In genomic region chrY:15059478-15059877, GRCh38 we compare ENCODE assay signal across 17 cellular contexts.
DNase-seq lines count a peak whose midpoint lies in the region; ATAC-seq lines count a peak whose summit lies in the region.
"Had no signal": no experiment of that assay in that cellular context is flagged by ENCODE, and none has a peak within 500 bp of the region (broad histone marks: within the 10 kb centered on the region; RNA-seq: fewer than 3 reads in every experiment).

No MANE protein-coding gene starts in this region.

- H2AFZ ChIP-seq in mesenchymal stem cell (ENCODE audit: low read depth, low read length): no peak overlapping the region

- H2BK15ac ChIP-seq in mesenchymal stem cell (ENCODE audit: low read depth, poor library complexity, severe bottlenecking): no peak overlapping the region

- H3K4me3 ChIP-seq in mesenchymal stem cell (ENCODE audit: insufficient read depth in 1 of 2, low read depth in 1 of 2, low read length in 2 of 2): no peak overlapping the region
- H3K4me3 ChIP-seq: HAP-1 had no signal

- H3K9me3 ChIP-seq in mesenchymal stem cell (ENCODE audit: control insufficient read depth, low read length): no peaks in the 10 kb centered on the region
- H3K9me3 ChIP-seq: Caco-2, HAP-1 had no signal

- H2BK12ac ChIP-seq in mesenchymal stem cell (ENCODE audit: low read length in 2 of 2): no peak overlapping the region

- H3K4me3 Mint-ChIP-seq in activated naive CD4-positive, alpha-beta T cell treated with anti-CD3 and anti-CD28 coated beads, Interleukin-2, amount 10 ng/mL, durations not matched to agents 7 days and 5 days: no peak overlapping the region
- H3K4me3 Mint-ChIP-seq: CD4-positive, alpha-beta memory T cell; HFFc6 had no signal

- no peak overlapping the region for H2BK120ac ChIP-seq in mesenchymal stem cell (ENCODE audit: low read depth, low read length)

- no peaks in the 10 kb centered on the region for H3K36me3 Mint-ChIP-seq in activated naive CD4-positive, alpha-beta T cell treated with anti-CD3 and anti-CD28 coated beads, Interleukin-2, amount 10 ng/mL, durations not matched to agents 7 days and 5 days
- H3K36me3 Mint-ChIP-seq: CD4-positive, alpha-beta memory T cell had no signal

- H3K4me1 Mint-ChIP-seq in activated naive CD4-positive, alpha-beta T cell treated with anti-CD3 and anti-CD28 coated beads, Interleukin-2, amount 10 ng/mL, durations not matched to agents 7 days and 5 days: no peaks in the 10 kb centered on the region
- H3K4me1 Mint-ChIP-seq: CD4-positive, alpha-beta memory T cell had no signal

- H3K27ac ChIP-seq in epithelial cell of prostate (no peak overlapping the region), mesenchymal stem cell (ENCODE audit: low read length, poor library complexity, severe bottlenecking) (no peak overlapping the region)

- no peaks in the 10 kb centered on the region for H3K9me3 Mint-ChIP-seq in activated naive CD4-positive, alpha-beta T cell treated with anti-CD3 and anti-CD28 coated beads, Interleukin-2, amount 10 ng/mL, durations not matched to agents 7 days and 5 days
- H3K9me3 Mint-ChIP-seq: CD4-positive, alpha-beta memory T cell; HFFc6 had no signal

- no peak for ATAC-seq in GM19455 (IDR thresholded peaks at IDR 0.05; ENCODE audit: unreplicated experiment)

- DNase-seq in HS-5 (ENCODE audit: low read depth): peak; percentile 19
- peak; percentile 18 for DNase-seq in amniotic epithelial cell (ENCODE audit: low read depth)
- peak; percentile 0 for DNase-seq in epithelial cell of prostate (ENCODE audit: low read depth, low spot score)
- peak; percentile 48 for DNase-seq in mesenchymal stem cell
- no peak for DNase-seq in activated naive CD4-positive, alpha-beta T cell treated with anti-CD3 and anti-CD28 coated beads, Interleukin-2, amount 10 ng/mL, durations not matched to agents 7 days and 5 days
- DNase-seq in cortex of kidney (lab: John Stamatoyannopoulos, UW): no peak
- no peak for DNase-seq in putamen (ENCODE audit: low spot score)
- DNase-seq: 8988T; C1 segment of cervical spinal cord; Caco-2; CD4-positive, alpha-beta memory T cell; DMS153; DND-41; GOT3; HFFc6 had no signal

- no peaks in the 10 kb centered on the region for H3K27me3 ChIP-seq in mesenchymal stem cell (ENCODE audit: control insufficient read depth in 1 of 2, insufficient read depth in 1 of 2, low read length in 2 of 2)

- no peak overlapping the region for H3K9ac ChIP-seq in mesenchymal stem cell (ENCODE audit: low read length)

- no peak overlapping the region for H3K18ac ChIP-seq in mesenchymal stem cell (ENCODE audit: low read depth in 1 of 2, low read length in 2 of 2)

- no peaks in the 10 kb centered on the region for H3K4me1 ChIP-seq in mesenchymal stem cell (ENCODE audit: control insufficient read depth, insufficient read depth, low read depth, low read length)
- H3K4me1 ChIP-seq: Caco-2, HAP-1 had no signal

- no peak overlapping the region for H4K8ac ChIP-seq in mesenchymal stem cell (ENCODE audit: low read length)

- H4K91ac ChIP-seq in mesenchymal stem cell (ENCODE audit: low read length): no peak overlapping the region

- no peak overlapping the region for H3K14ac ChIP-seq in mesenchymal stem cell (ENCODE audit: low read length in 2 of 2)

- H3K27me3 Mint-ChIP-seq in activated naive CD4-positive, alpha-beta T cell treated with anti-CD3 and anti-CD28 coated beads, Interleukin-2, amount 10 ng/mL, durations not matched to agents 7 days and 5 days: no peaks in the 10 kb centered on the region
- H3K27me3 Mint-ChIP-seq: CD4-positive, alpha-beta memory T cell had no signal

- no peak overlapping the region for H2BK5ac ChIP-seq in mesenchymal stem cell (ENCODE audit: low read depth, low read length, poor library complexity, severe bottlenecking)

- H3K79me1 ChIP-seq in mesenchymal stem cell (replicated peaks; ENCODE audit: low read length, poor library complexity, severe bottlenecking): no peaks in the 10 kb centered on the region

- no peaks in the 10 kb centered on the region for H3K36me3 ChIP-seq in mesenchymal stem cell (ENCODE audit: control insufficient read depth in 1 of 2, insufficient read depth in 2 of 2, low read depth in 1 of 2, low read length in 2 of 2)
- H3K36me3 ChIP-seq: HAP-1 had no signal

- no peak overlapping the region for H2AK5ac ChIP-seq in mesenchymal stem cell (ENCODE audit: low read length, severe bottlenecking)

- H3K4ac ChIP-seq in mesenchymal stem cell (ENCODE audit: low read depth in 1 of 2, low read length in 2 of 2): no peak overlapping the region

- no peak overlapping the region for H3K4me2 ChIP-seq in mesenchymal stem cell (ENCODE audit: low read length, poor library complexity, severe bottlenecking)

- no peak overlapping the region for H3K23ac ChIP-seq in mesenchymal stem cell (ENCODE audit: low read length in 2 of 2)

- CTCF ChIA-PET in activated naive CD4-positive, alpha-beta T cell treated with anti-CD3 and anti-CD28 coated beads, Interleukin-2, amount 10 ng/mL, durations not matched to agents 7 days and 5 days (lab: Charles Lee): no interaction called here

- no peak overlapping the region for H3K27ac Mint-ChIP-seq in activated naive CD4-positive, alpha-beta T cell treated with anti-CD3 and anti-CD28 coated beads, Interleukin-2, amount 10 ng/mL, durations not matched to agents 7 days and 5 days
- H3K27ac Mint-ChIP-seq: CD4-positive, alpha-beta memory T cell; HFFc6 had no signal

Comparison
In these comparisons a context has a peak if more than half of its experiments do, and no peak if none do; other contexts are left out.
1. DNase-seq: peak in HS-5 (single experiment), amniotic epithelial cell (single experiment), epithelial cell of prostate (single experiment) and mesenchymal stem cell (single experiment); none in activated naive CD4-positive, alpha-beta T cell treated with anti-CD3 and anti-CD28 coated beads, Interleukin-2, amount 10 ng/mL, durations not matched to agents 7 days and 5 days (single experiment), cortex of kidney (single experiment) and putamen (single experiment).